Comparison of ENCODE assay signal across 9 cellular contexts in the genomic region with DNA sequence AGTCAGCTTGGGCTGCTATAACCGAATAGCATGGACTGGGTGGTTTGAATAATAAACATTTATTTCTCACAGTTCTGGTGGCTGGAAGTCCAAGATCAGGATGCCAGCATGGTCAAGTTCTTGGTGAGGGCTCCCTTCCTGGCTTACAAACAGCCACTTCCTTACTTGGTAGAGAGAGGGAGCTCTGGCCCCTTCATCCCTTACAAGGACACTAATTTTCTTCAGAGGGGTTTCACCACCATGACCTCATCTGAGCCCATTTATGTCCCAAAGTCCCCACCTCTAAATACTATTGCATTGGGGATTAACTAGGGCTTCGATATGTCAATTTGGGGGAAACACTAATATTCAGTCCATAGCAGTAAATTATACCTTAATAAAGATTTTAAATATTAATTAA.
DNase-seq lines count a peak whose midpoint lies in the region; ATAC-seq, FAIRE-seq and TF ChIP-seq lines count a peak whose summit lies in the region.
"Had no signal": no experiment of that assay in that cellular context is flagged by ENCODE, and none has a peak within 500 bp of the region (broad histone marks: within the 10 kb centered on the region; RNA-seq: fewer than 3 reads in every experiment).

No MANE protein-coding gene starts in this region.

- TF ChIP-seq CTCF in AG04450 (IDR thresholded peaks at IDR 0.05; ENCODE audit: low read depth, low read length) (peak; percentile 22; the same call in 1 of the 2 replicates), bronchial epithelial cell (IDR thresholded peaks at IDR 0.05; ENCODE audit: insufficient read depth, low read length, severe bottlenecking) (peak; percentile 25)

- peak; percentile 59 for ATAC-seq in GM18868 (IDR thresholded peaks at IDR 0.05; ENCODE audit: unreplicated experiment)
- peak; percentile 56 for ATAC-seq in HG03159 (IDR thresholded peaks at IDR 0.05; ENCODE audit: unreplicated experiment)

- POLR2A ChIA-PET in AG04450 (lab: Yijun Ruan, JAX): no interaction called here

- intact Hi-C loops in posterior vena cava (cut with DNase I): no loop called here

- H3K4me3 ChIP-seq in AG04450 (ENCODE audit: low read depth, low read length) (no peak overlapping the region), bronchial epithelial cell (ENCODE audit: low read depth, low read length) (no peak overlapping the region)

- H3K27me3 ChIP-seq in AG04450 (ENCODE audit: control insufficient read depth, insufficient read depth, low read length) (no peaks in the 10 kb centered on the region), bronchial epithelial cell (ENCODE audit: control insufficient read depth, insufficient read depth, low read length) (no peaks in the 10 kb centered on the region)

- no peaks in the 10 kb centered on the region; the same call in 1 of the 2 replicates for H3K9me3 ChIP-seq in AG04450 (ENCODE audit: control insufficient read depth, insufficient read depth, low read length)

- DNase-seq in AG04450 (ENCODE audit: low read depth, low spot score): no peak
- peak; percentile 10 for DNase-seq in bronchial epithelial cell (ENCODE audit: low read depth)
- DNase-seq in posterior vena cava (ENCODE audit: low spot score): no peak
- no peak for DNase-seq in NK-92 treated with Interleukin-12 subunit alpha and Interleukin-12 subunit beta, amount 100 ng/mL, for 24 hours (lab: John Stamatoyannopoulos, UW)
- DNase-seq in NCI-H1105 treated with DMSO at 0.1 percent for 48 hours (lab: John Stamatoyannopoulos, UW): no peak
- DNase-seq in DMS114 treated with DMSO at 0.1 percent for 48 hours (lab: John Stamatoyannopoulos, UW; ENCODE audit: unreplicated experiment): no peak
- DNase-seq: DMS79 had no signal

- H3K27ac ChIP-seq in AG04450 (ENCODE audit: low read depth, low read length): no peak overlapping the region

- no peak for FAIRE-seq in bronchial epithelial cell (lab: Jason Lieb, UNC)

- no peaks in the 10 kb centered on the region for H3K36me3 ChIP-seq in bronchial epithelial cell (ENCODE audit: control insufficient read depth, insufficient read depth, low read length)

- CTCF ChIA-PET in AG04450 (lab: Charles Lee): interaction anchor here (0.8 to 2.4 kb wide), 2 partner anchors 16 to 32 kb away, joined by 3 to 9 read pairs; no protein-coding TSS in a partner anchor
